Comparison of ENCODE assay signal across 23 cellular contexts in the genomic region with DNA sequence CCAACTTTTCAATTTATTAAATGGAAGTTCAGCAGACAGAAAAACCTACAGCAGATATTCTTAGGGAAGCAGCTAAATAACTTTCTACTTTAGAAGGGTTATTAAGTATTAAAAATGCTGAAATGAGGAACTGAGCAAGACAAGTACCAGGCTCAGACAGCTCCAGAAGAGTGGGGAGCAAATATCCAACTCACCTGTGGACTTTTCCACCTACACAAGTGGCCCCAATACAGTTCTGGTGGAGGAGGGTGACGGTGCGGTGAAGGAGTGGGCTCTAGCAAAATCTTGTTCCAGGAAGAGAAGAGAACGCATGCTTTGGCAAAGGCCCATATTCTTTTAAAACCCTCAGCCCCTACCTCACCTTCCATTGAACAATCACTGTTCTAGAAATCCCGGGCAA.
DNase-seq lines count a peak whose midpoint lies in the region; ATAC-seq, FAIRE-seq and TF ChIP-seq lines count a peak whose summit lies in the region.
"Had no signal": no experiment of that assay in that cellular context is flagged by ENCODE, and none has a peak within 500 bp of the region (broad histone marks: within the 10 kb centered on the region; RNA-seq: fewer than 3 reads in every experiment).

No MANE protein-coding gene starts in this region.

- H3K4me1 Mint-ChIP-seq in endodermal cell (peaks cover 39% of the 10 kb centered on the region), mesothelial cell of epicardium (peaks cover 64% of the 10 kb centered on the region), progenitor cell of endocrine pancreas (ENCODE audit: low read depth) (peaks cover 43% of the 10 kb centered on the region)
- peaks cover 7% of the 10 kb centered on the region for H3K4me1 Mint-ChIP-seq in activated CD8-positive, alpha-beta T cell treated with anti-CD3 and anti-CD28 coated beads, Interleukin-2, amount 10 ng/mL, durations not matched to agents 7 days and 5 days (ENCODE audit: low read depth)

- H3K9me3 Mint-ChIP-seq in endodermal cell (no peaks in the 10 kb centered on the region), mesothelial cell of epicardium (no peaks in the 10 kb centered on the region), progenitor cell of endocrine pancreas (ENCODE audit: low read depth) (no peaks in the 10 kb centered on the region)
- no peaks in the 10 kb centered on the region for H3K9me3 Mint-ChIP-seq in activated CD8-positive, alpha-beta T cell treated with anti-CD3 and anti-CD28 coated beads, Interleukin-2, amount 10 ng/mL, durations not matched to agents 7 days and 5 days (ENCODE audit: insufficient read depth)
- H3K9me3 Mint-ChIP-seq: CD4-positive, alpha-beta T cell had no signal

- H3K9ac ChIP-seq in endodermal cell (ENCODE audit: extremely low read depth, low read length, poor library complexity, severe bottlenecking), result no peak overlapping the region
- H3K9ac ChIP-seq: BLaER1 had no signal

- no peaks in the 10 kb centered on the region for H3K36me3 Mint-ChIP-seq in endodermal cell (ENCODE audit: low read depth)
- H3K36me3 Mint-ChIP-seq in mesothelial cell of epicardium, result no peaks in the 10 kb centered on the region
- H3K36me3 Mint-ChIP-seq in progenitor cell of endocrine pancreas (ENCODE audit: insufficient read depth), result no peaks in the 10 kb centered on the region
- no peaks in the 10 kb centered on the region for H3K36me3 Mint-ChIP-seq in activated CD8-positive, alpha-beta T cell treated with anti-CD3 and anti-CD28 coated beads, Interleukin-2, amount 10 ng/mL, durations not matched to agents 7 days and 5 days (ENCODE audit: low read depth)

- H3K27me3 ChIP-seq in endodermal cell (ENCODE audit: control insufficient read depth, insufficient read depth, low read length, poor library complexity, severe bottlenecking), result no peaks in the 10 kb centered on the region
- H3K27me3 ChIP-seq: BLaER1, SJSA1 had no signal

- WGBS in endodermal cell (ENCODE audit: insufficient coverage in 1 of 2, insufficient read length in 1 of 2), 2 experiments, result 97 to 100% methylated on average over 1 to 4 of the region's 4 CpGs

- CTCF ChIA-PET in activated CD8-positive, alpha-beta T cell treated with anti-CD3 and anti-CD28 coated beads, Interleukin-2, amount 10 ng/mL, durations not matched to agents 7 days and 5 days (lab: Charles Lee), result interaction anchor here (1.1 to 1.5 kb wide), 2 partner anchors 9 to 91 kb away, joined by 3 read pairs; no protein-coding TSS in a partner anchor

- H3K27ac ChIP-seq in endodermal cell (ENCODE audit: low read depth, low read length), result no peak overlapping the region
- H3K27ac ChIP-seq: BLaER1, HL-60, SJSA1 had no signal

- TF ChIP-seq CTCF in endodermal cell (conservative IDR thresholded peaks at IDR 0.05), result no peak
- TF ChIP-seq CTCF in mesothelial cell of epicardium (IDR thresholded peaks at IDR 0.05; ENCODE audit: unreplicated experiment), result no peak
- no peak for TF ChIP-seq CTCF in progenitor cell of endocrine pancreas (IDR thresholded peaks at IDR 0.05; ENCODE audit: unreplicated experiment)
- TF ChIP-seq CTCF in GM13976 (IDR thresholded peaks at IDR 0.05; ENCODE audit: borderline replicate concordance, control extremely low read depth, extremely low read depth, insufficient read depth, missing control alignments), result no peak

- FAIRE-seq in GM12891 (lab: Jason Lieb, UNC), result no peak
- FAIRE-seq: A204.1, GM12892, GM18507, H54 had no signal

- H3K27ac Mint-ChIP-seq in endodermal cell (peak overlapping the region; percentile 75), mesothelial cell of epicardium (peak overlapping the region; percentile 97), progenitor cell of endocrine pancreas (peak overlapping the region; percentile 56)
- H3K27ac Mint-ChIP-seq in activated CD8-positive, alpha-beta T cell treated with anti-CD3 and anti-CD28 coated beads, Interleukin-2, amount 10 ng/mL, durations not matched to agents 7 days and 5 days, result no peak overlapping the region
- H3K27ac Mint-ChIP-seq: CD4-positive, alpha-beta T cell had no signal

- in situ Hi-C loops in GM13976 (cut with MboI; ENCODE audit: low sequenced_read_pairs, unreplicated experiment), result no loop called here

- TF ChIP-seq POLR2A in GM12891 (IDR thresholded peaks at IDR 0.05; ENCODE audit: low read depth, low read length), result no peak

- peaks cover 19% of the 10 kb centered on the region for H3K4me1 ChIP-seq in endodermal cell (ENCODE audit: control insufficient read depth, insufficient read depth, low read length)
- H3K4me1 ChIP-seq: BLaER1, SJSA1 had no signal

- DNase-seq in GM12891 (ENCODE audit: insufficient read length, low spot score) (no peak), endodermal cell (no peak), mesothelial cell of epicardium (ENCODE audit: low spot score in 2 of 2, unreplicated experiment in 2 of 2) (no peak), progenitor cell of endocrine pancreas (ENCODE audit: low spot score, unreplicated experiment) (no peak), GM13976 (ENCODE audit: low spot score) (no peak), hepatic stellate cell (ENCODE audit: low spot score) (no peak), SKM-1 treated with dmso at 0.1 percent for 144 hours (lab: John Stamatoyannopoulos, UW; ENCODE audit: unreplicated experiment) (no peak)
- DNase-seq in activated CD8-positive, alpha-beta T cell treated with anti-CD3 and anti-CD28 coated beads, Interleukin-2, amount 10 ng/mL, durations not matched to agents 7 days and 5 days, result no peak
- DNase-seq: CD4-positive, alpha-beta T cell; GDM1; NCI-H1048; NCI-H1694; NCI-H2081; NCI-H510A; Right ventricle myocardium superior; RPMI8226 had no signal

- ATAC-seq in activated CD8-positive, alpha-beta T cell treated with anti-CD3 and anti-CD28 coated beads, Interleukin-2, amount 10 ng/mL, durations not matched to agents 7 days and 5 days, result no peak

- H3K9me3 ChIP-seq in endodermal cell (ENCODE audit: control insufficient read depth, low read length), result no peaks in the 10 kb centered on the region
- H3K9me3 ChIP-seq: BLaER1, SJSA1 had no signal

- no peak overlapping the region for H3K4me3 ChIP-seq in endodermal cell (ENCODE audit: low read length)
- H3K4me3 ChIP-seq: BLaER1, SJSA1 had no signal

- H3K36me3 ChIP-seq in endodermal cell (ENCODE audit: control insufficient read depth, insufficient read depth, low read length), result no peaks in the 10 kb centered on the region
- H3K36me3 ChIP-seq: SJSA1 had no signal

- no peak overlapping the region for H3K4me3 Mint-ChIP-seq in endodermal cell
- H3K4me3 Mint-ChIP-seq in mesothelial cell of epicardium, result peak overlapping the region; percentile 14
- no peak overlapping the region for H3K4me3 Mint-ChIP-seq in progenitor cell of endocrine pancreas (ENCODE audit: low read depth)
- no peak overlapping the region for H3K4me3 Mint-ChIP-seq in activated CD8-positive, alpha-beta T cell treated with anti-CD3 and anti-CD28 coated beads, Interleukin-2, amount 10 ng/mL, durations not matched to agents 7 days and 5 days
- H3K4me3 Mint-ChIP-seq: CD4-positive, alpha-beta T cell had no signal

- H3K27me3 Mint-ChIP-seq in endodermal cell (ENCODE audit: insufficient read depth), result peaks cover 16% of the 10 kb centered on the region
- no peaks in the 10 kb centered on the region for H3K27me3 Mint-ChIP-seq in mesothelial cell of epicardium (ENCODE audit: low read depth)
- no peaks in the 10 kb centered on the region for H3K27me3 Mint-ChIP-seq in progenitor cell of endocrine pancreas
- H3K27me3 Mint-ChIP-seq in activated CD8-positive, alpha-beta T cell treated with anti-CD3 and anti-CD28 coated beads, Interleukin-2, amount 10 ng/mL, durations not matched to agents 7 days and 5 days (ENCODE audit: low read depth), result peaks cover 14% of the 10 kb centered on the region
- H3K27me3 Mint-ChIP-seq: CD4-positive, alpha-beta T cell had no signal

- POLR2A ChIA-PET in activated CD8-positive, alpha-beta T cell treated with anti-CD3 and anti-CD28 coated beads, Interleukin-2, amount 10 ng/mL, durations not matched to agents 7 days and 5 days (lab: Charles Lee), result no interaction called here

TF ChIP-seq in GM12891, 5 proteins besides CTCF, POLR2A, EP300 and RAD21:
- TF ChIP-seq POU2F2 (IDR thresholded peaks at IDR 0.05; ENCODE audit: low read depth, low read length), result no peak
- peak; percentile 30; the same call in 1 of the 2 replicates for TF ChIP-seq SPI1 (IDR thresholded peaks at IDR 0.05; ENCODE audit: low read depth, low read length)
- no peak for TF ChIP-seq POLR2AphosphoS5 (IDR thresholded peaks at IDR 0.05; ENCODE audit: low read depth, low read length)
